In genomic region chr7:141231018-141231792, GRCh38 we compare ENCODE assay signal across 8 cellular contexts.
A peak's percentile ranks its signal among the peaks of the same experiment; 100 is the strongest.
DNase-seq lines count a peak whose midpoint lies in the region; ATAC-seq and TF ChIP-seq lines count a peak whose summit lies in the region.

No MANE protein-coding gene starts in this region.

- H3K4me1 ChIP-seq in gastrocnemius medialis = no peaks in the 10 kb centered on the region

- TF ChIP-seq CTCF in GM12872 (IDR thresholded peaks at IDR 0.05; ENCODE audit: insufficient read depth, low read depth, low read length) (peak; percentile 38; the same call in 2 of the 3 replicates), gastrocnemius medialis (IDR thresholded peaks at IDR 0.05 in 4 of 5, conservative IDR thresholded peaks at IDR 0.05 in 1 of 5) (no peak)

- H3K36me3 ChIP-seq in gastrocnemius medialis = no peaks in the 10 kb centered on the region

- no peaks in the 10 kb centered on the region for H3K9me3 ChIP-seq in gastrocnemius medialis

- in situ Hi-C loops in gastrocnemius medialis (cut with MboI; ENCODE audit: low sequenced_read_pairs in 4 of 4) = no loop called here

- no peak overlapping the region for H3K4me3 ChIP-seq in gastrocnemius medialis

- TF ChIP-seq POLR2A in gastrocnemius medialis (IDR thresholded peaks at IDR 0.05) = no peak

- H3K27ac ChIP-seq in gastrocnemius medialis = no peak overlapping the region

- intact Hi-C loops in gastrocnemius medialis (cut with DNase I; ENCODE audit: low total_unique reads) = no loop called here

- ATAC-seq in gastrocnemius medialis = no peak
- ATAC-seq in GM18909 (IDR thresholded peaks at IDR 0.05; ENCODE audit: poor library complexity, unreplicated experiment) = no peak
- no peak for ATAC-seq in HG02571 (IDR thresholded peaks at IDR 0.05; ENCODE audit: unreplicated experiment)
- ATAC-seq in HG03442 (IDR thresholded peaks at IDR 0.05; ENCODE audit: unreplicated experiment) = no peak

- DNase-seq in NCI-H2196 (lab: John Stamatoyannopoulos, UW; ENCODE audit: unreplicated experiment) (peak; percentile 76), epidermal melanocyte (ENCODE audit: insufficient read length, low spot score) (peak; percentile 66), pons (ENCODE audit: low spot score) (peak; percentile 61), gastrocnemius medialis (no peak)

- no peaks in the 10 kb centered on the region for H3K27me3 ChIP-seq in gastrocnemius medialis

Comparison
In these comparisons a context has a peak if more than half of its experiments do, and no peak if none do; other contexts are left out.
1. DNase-seq: peak in NCI-H2196 (single experiment), epidermal melanocyte (single experiment) and pons (single experiment); none in gastrocnemius medialis (0 of 2).